Comparison of ENCODE assay signal across 1 cellular context in genomic region chr20:35619196-35620095, GRCh38.
TF ChIP-seq lines count a peak whose summit lies in the region.

No MANE protein-coding gene starts in this region.

TF ChIP-seq in HepG2, 621 proteins besides CTCF, POLR2A, EP300 and RAD21 (continued from another document and continues in another):
- TF ChIP-seq TERF1 (CRISPR knock-in tag; IDR thresholded peaks at IDR 0.05) (no peak), ZSCAN25 (CRISPR knock-in tag; IDR thresholded peaks at IDR 0.05) (peak; percentile 76), GTF3A (CRISPR knock-in tag; conservative IDR thresholded peaks at IDR 0.05) (0 out of 2 replicates have a peak, but pooled peaks have one; percentile 55), FUBP1 (CRISPR knock-in tag; IDR thresholded peaks at IDR 0.05; ENCODE audit: borderline replicate concordance) (no peak), FOXO4 (CRISPR knock-in tag; conservative IDR thresholded peaks at IDR 0.05) (peak; percentile 97; the same call in 1 of the 2 replicates), DR1 (CRISPR knock-in tag; IDR thresholded peaks at IDR 0.05) (peak; percentile 79), ZFP36L1 (CRISPR knock-in tag; IDR thresholded peaks at IDR 0.05) (no peak), RERE (CRISPR knock-in tag; IDR thresholded peaks at IDR 0.05; ENCODE audit: low read depth) (peak; percentile 49; the same call in 1 of the 2 replicates), ADNP (CRISPR knock-in tag; IDR thresholded peaks at IDR 0.05) (no peak), ZBTB46 (CRISPR knock-in tag; IDR thresholded peaks at IDR 0.05; ENCODE audit: borderline replicate concordance) (peak; percentile 85; the same call in 1 of the 2 replicates), ZNF605 (CRISPR knock-in tag; IDR thresholded peaks at IDR 0.05) (peak; percentile 97), MAFF (IDR thresholded peaks at IDR 0.05; ENCODE audit: low read depth, low read length) (no peak), CREBL2 (CRISPR knock-in tag; IDR thresholded peaks at IDR 0.05; ENCODE audit: borderline replicate concordance) (0 out of 2 replicates have a peak, but pooled peaks have one; percentile 88), BRD4 (CRISPR knock-in tag; IDR thresholded peaks at IDR 0.05) (peak; percentile 95), ZNF547 (CRISPR knock-in tag; IDR thresholded peaks at IDR 0.05) (peak; percentile 97), ZMAT5 (CRISPR knock-in tag; IDR thresholded peaks at IDR 0.05; ENCODE audit: borderline replicate concordance, low read depth) (no peak), RELA (CRISPR knock-in tag; IDR thresholded peaks at IDR 0.05) (peak; percentile 96), GABPB1 (CRISPR knock-in tag; IDR thresholded peaks at IDR 0.05) (peak; percentile 83), SKI (IDR thresholded peaks at IDR 0.05; ENCODE audit: partially characterized antibody) (peak; percentile 41), BCL3 (CRISPR knock-in tag; IDR thresholded peaks at IDR 0.05) (peak; percentile 95), MAZ (IDR thresholded peaks at IDR 0.05; ENCODE audit: borderline replicate concordance, low read depth, low read length) (peak; percentile 65; the same call in 1 of the 2 replicates), MAZ (CRISPR knock-in tag; IDR thresholded peaks at IDR 0.05; ENCODE audit: low read depth) (peak; percentile 95), ZNF329 (CRISPR knock-in tag; IDR thresholded peaks at IDR 0.05; ENCODE audit: low read depth) (peak; percentile 92), ZNF335 (CRISPR knock-in tag; IDR thresholded peaks at IDR 0.05) (0 out of 2 replicates have a peak, but pooled peaks have one; percentile 74), WIZ (CRISPR knock-in tag; IDR thresholded peaks at IDR 0.05) (peak; percentile 90; the same call in 1 of the 2 replicates), MIER2 (CRISPR knock-in tag; IDR thresholded peaks at IDR 0.05) (no peak), RCOR2 (CRISPR knock-in tag; IDR thresholded peaks at IDR 0.05) (peak; percentile 86; the same call in 1 of the 2 replicates), ZMYM3 (CRISPR knock-in tag; IDR thresholded peaks at IDR 0.05) (peak; percentile 68; the same call in 1 of the 2 replicates), DMTF1 (CRISPR knock-in tag; IDR thresholded peaks at IDR 0.05) (no peak), MED1 (CRISPR knock-in tag; IDR thresholded peaks at IDR 0.05) (peak; percentile 76), ATF2 (CRISPR knock-in tag; IDR thresholded peaks at IDR 0.05) (peak; percentile 74; the same call in 1 of the 2 replicates), ZNF121 (CRISPR knock-in tag; IDR thresholded peaks at IDR 0.05) (no peak), SP1 (IDR thresholded peaks at IDR 0.05) (no peak), SP1 (CRISPR knock-in tag; IDR thresholded peaks at IDR 0.05) (peak; percentile 74), ZBTB4 (CRISPR knock-in tag; IDR thresholded peaks at IDR 0.05; ENCODE audit: borderline replicate concordance) (0 out of 2 replicates have a peak, but pooled peaks have one; percentile 93), JUNB (CRISPR knock-in tag; IDR thresholded peaks at IDR 0.05; ENCODE audit: borderline replicate concordance) (no peak), PAWR (CRISPR knock-in tag; IDR thresholded peaks at IDR 0.05; ENCODE audit: borderline replicate concordance) (no peak; the same call in 1 of the 2 replicates), DNMT1 (CRISPR knock-in tag; IDR thresholded peaks at IDR 0.05) (peak; percentile 99), ZNF331 (CRISPR knock-in tag; IDR thresholded peaks at IDR 0.05) (peak; percentile 91), ZNF180 (CRISPR knock-in tag; IDR thresholded peaks at IDR 0.05; ENCODE audit: borderline replicate concordance, low read depth) (no peak)
